In genomic region chr4:105471566-105472176, GRCh38 we compare ENCODE assay signal across 8 cellular contexts. TPM values are rescaled to one million over a fixed set of nuclear protein-coding genes. Genes with fewer than 3 reads are reported as not detected.
DNase-seq lines count a peak whose midpoint lies in the region; ATAC-seq, FAIRE-seq and TF ChIP-seq lines count a peak whose summit lies in the region.

No MANE protein-coding gene starts in this region.

- no peaks in the 10 kb centered on the region for H3K27me3 ChIP-seq in A673 (replicated peaks; ENCODE audit: insufficient read depth, low read depth, low read length, poor library complexity)

- POLR2A ChIA-PET in A673 (lab: Charles Lee; ENCODE audit: low non-redundant PET): no interaction called here

- peak; percentile 27 for ATAC-seq in HG03103 (IDR thresholded peaks at IDR 0.05; ENCODE audit: low read depth, unreplicated experiment)

- peaks cover 4% of the 10 kb centered on the region for H3K36me3 ChIP-seq in A673 (ENCODE audit: insufficient read depth, low read length, poor library complexity, severe bottlenecking)

- FAIRE-seq in GM18507 (lab: Jason Lieb, UNC): peak; percentile 90

- CTCF ChIA-PET in A673 (lab: Charles Lee): no interaction called here

- H3K4me3 ChIP-seq in A673 (ENCODE audit: low read depth, low read length, poor library complexity, severe bottlenecking): peak overlapping the region; percentile 90
- peak overlapping the region; percentile 15 for H3K4me3 ChIP-seq in choroid plexus epithelial cell (ENCODE audit: low read depth, low read length)

- H3K9me3 ChIP-seq in A673 (ENCODE audit: low read depth, low read length, poor library complexity, severe bottlenecking): no peaks in the 10 kb centered on the region

- H3K4me1 ChIP-seq in A673 (ENCODE audit: insufficient read depth, low read length, poor library complexity, severe bottlenecking): peaks cover 18% of the 10 kb centered on the region

- TF ChIP-seq CTCF in A673 (conservative IDR thresholded peaks at IDR 0.05; ENCODE audit: low read depth, low read length) (peak; percentile 78), choroid plexus epithelial cell (conservative IDR thresholded peaks at IDR 0.05; ENCODE audit: low read depth, low read length) (peak; percentile 84)

- intact Hi-C loops in A673 (cut with micrococcal nuclease; ENCODE audit: unreplicated experiment): loop anchor here (1.0 to 5.0 kb wide), 3 partner anchors 330 to 1475 kb away; no protein-coding TSS in a partner anchor

- peak; percentile 86 for DNase-seq in A673 (ENCODE audit: low spot score)
- DNase-seq in GM18507 (ENCODE audit: extremely low spot score, insufficient read length, low read depth): peak; percentile 25
- DNase-seq in NCI-H2171 (lab: John Stamatoyannopoulos, UW): peak; percentile 1
- DNase-seq in activated CD4-positive, alpha-beta T cell treated with anti-CD3 and anti-CD28 coated beads for 1 hour: peak; percentile 50
- DNase-seq in choroid plexus epithelial cell (ENCODE audit: low read depth): peak; percentile 85
- DNase-seq in left kidney (ENCODE audit: low read depth, low spot score): peak; percentile 91
- DNase-seq in stimulated activated CD4-positive, alpha-beta T cell treated with anti-CD3 and anti-CD28 coated beads, Interleukin-2, amount 100 ng/mL, for 48 hours: peak; percentile 60 to 62

- H3K27ac ChIP-seq in A673 (ENCODE audit: low read depth, low read length, poor library complexity, severe bottlenecking): peak overlapping the region; percentile 96

- BruUV-seq in A673 (replicated peaks; lab: Mats Ljungman, UMichigan): no TSS peak

RNA-seq across cellular contexts. Expression of gene PPA2, which starts 2.2 kb away (rescaled TPM):
- total RNA-seq in A673 (2021): 136 and 144 TPM in 2 replicates

Comparison
In these comparisons a context has a peak if more than half of its experiments do, and no peak if none do; other contexts are left out.
1. Peak in every context shown above with its lines: DNase-seq, ATAC-seq, H3K4me3 ChIP-seq and H3K27ac ChIP-seq.
2. DNase-seq: peak in every context shown above with its lines; median percentile 91 in left kidney; 86 in A673; 85 in choroid plexus epithelial cell; 61 in stimulated activated CD4-positive, alpha-beta T cell treated with anti-CD3 and anti-CD28 coated beads, Interleukin-2, amount 100 ng/mL, for 48 hours; 50 in activated CD4-positive, alpha-beta T cell treated with anti-CD3 and anti-CD28 coated beads for 1 hour; 25 in GM18507; 1 in NCI-H2171.